ENCODE assay signal across 11 cellular contexts in genomic region chr4:155582971-155583437, GRCh38.
A peak's percentile ranks its signal among the peaks of the same experiment; 100 is the strongest.
DNase-seq lines count a peak whose midpoint lies in the region; ATAC-seq and TF ChIP-seq lines count a peak whose summit lies in the region.
"Had no signal": no experiment of that assay in that cellular context is flagged by ENCODE, and none has a peak within 500 bp of the region (broad histone marks: within the 10 kb centered on the region; RNA-seq: fewer than 3 reads in every experiment).

No MANE protein-coding gene starts in this region.

- H3K4me1 Mint-ChIP-seq in type B pancreatic cell (ENCODE audit: unreplicated experiment), result peaks cover 9% of the 10 kb centered on the region

- H3K9me3 Mint-ChIP-seq in type B pancreatic cell, result peaks cover 6% of the 10 kb centered on the region

- peak overlapping the region; percentile 44 for H3K27ac Mint-ChIP-seq in type B pancreatic cell

- no peaks in the 10 kb centered on the region for H3K27me3 Mint-ChIP-seq in type B pancreatic cell

- TF ChIP-seq CTCF in fibroblast of mammary gland (conservative IDR thresholded peaks at IDR 0.05; ENCODE audit: control insufficient read depth, insufficient read depth, low read depth, low read length) (no peak), type B pancreatic cell (conservative IDR thresholded peaks at IDR 0.05) (no peak)

- no peaks in the 10 kb centered on the region for H3K36me3 Mint-ChIP-seq in type B pancreatic cell

- no peak overlapping the region for H3K4me3 ChIP-seq in fibroblast of mammary gland (ENCODE audit: control insufficient read depth, low read depth, low read length)
- H3K4me3 ChIP-seq: esophagus squamous epithelium, upper lobe of left lung had no signal

- intact Hi-C loops in Right ventricle myocardium inferior (cut with DNase I), result no loop called here
- intact Hi-C loops in Right ventricle myocardium superior (cut with DNase I), result no loop called here

- no peak overlapping the region for H3K4me3 Mint-ChIP-seq in type B pancreatic cell

- DNase-seq in Right ventricle myocardium inferior (ENCODE audit: missing footprints) (no peak), Right ventricle myocardium superior (no peak), OCI-M1 (lab: John Stamatoyannopoulos, UW) (peak; percentile 65), fibroblast of mammary gland (ENCODE audit: low read depth) (peak; percentile 71), type B pancreatic cell (ENCODE audit: extremely low spot score, unreplicated experiment) (no peak), RKO (ENCODE audit: low spot score) (no peak), putamen (ENCODE audit: low spot score) (no peak)
- DNase-seq: activated CD4-positive, alpha-beta T cell treated with anti-CD3 and anti-CD28 coated beads for 4 hours; esophagus squamous epithelium; upper lobe of left lung had no signal

- peak; percentile 62 for ATAC-seq in Right ventricle myocardium inferior
- ATAC-seq in Right ventricle myocardium superior (ENCODE audit: poor library complexity), result no peak
- no peak for ATAC-seq in GM19395 (IDR thresholded peaks at IDR 0.05; ENCODE audit: unreplicated experiment)

Comparison
In these comparisons a context has a peak if more than half of its experiments do, and no peak if none do; other contexts are left out.
1. DNase-seq: peak in OCI-M1 (single experiment) and fibroblast of mammary gland (single experiment); none in Right ventricle myocardium inferior (single experiment), Right ventricle myocardium superior (single experiment), type B pancreatic cell (single experiment), RKO (single experiment) and putamen (single experiment).